In genomic region chr7:132872034-132872433, GRCh38 we compare ENCODE assay signal across 22 cellular contexts.
DNase-seq lines count a peak whose midpoint lies in the region; ATAC-seq lines count a peak whose summit lies in the region.
"Had no signal": no experiment of that assay in that cellular context is flagged by ENCODE, and none has a peak within 500 bp of the region (broad histone marks: within the 10 kb centered on the region; RNA-seq: fewer than 3 reads in every experiment).

No MANE protein-coding gene starts in this region.

- ATAC-seq in GM18519 (IDR thresholded peaks at IDR 0.05; ENCODE audit: low FRiP score, unreplicated experiment) (peak; percentile 41), GM21447 (IDR thresholded peaks at IDR 0.05; ENCODE audit: unreplicated experiment) (peak; percentile 49), HG02938 (IDR thresholded peaks at IDR 0.05; ENCODE audit: unreplicated experiment) (peak; percentile 67), HG03442 (IDR thresholded peaks at IDR 0.05; ENCODE audit: unreplicated experiment) (peak; percentile 51)
- ATAC-seq: gastroesophageal sphincter, natural killer cell, pancreas, PC-3, right lobe of liver had no signal

- no peak for DNase-seq in NCI-H526 treated with DMSO at 0.1 percent for 48 hours (lab: John Stamatoyannopoulos, UW)
- no peak for DNase-seq in AG20443 (ENCODE audit: low spot score)
- DNase-seq in GM19240 (ENCODE audit: insufficient read length, low spot score) = no peak
- DNase-seq in NAMALWA (ENCODE audit: low spot score) = no peak
- DNase-seq: activated CD4-positive, alpha-beta T cell treated with anti-CD3 and anti-CD28 coated beads, Interleukin-2, amount 50 U/mL, for 48 hours; activated gamma-delta T cell treated with Interleukin-2 at 50 U/mL for 16 hours; amniotic stem cell; central memory CD4-positive, alpha-beta T cell; erythroblast; MG63; natural killer cell; NCI-H146; pancreas; PC-3; right lobe of liver; SIG-M5; testis had no signal
